8 cellular contexts compared by ENCODE assay signal in the genomic region with DNA sequence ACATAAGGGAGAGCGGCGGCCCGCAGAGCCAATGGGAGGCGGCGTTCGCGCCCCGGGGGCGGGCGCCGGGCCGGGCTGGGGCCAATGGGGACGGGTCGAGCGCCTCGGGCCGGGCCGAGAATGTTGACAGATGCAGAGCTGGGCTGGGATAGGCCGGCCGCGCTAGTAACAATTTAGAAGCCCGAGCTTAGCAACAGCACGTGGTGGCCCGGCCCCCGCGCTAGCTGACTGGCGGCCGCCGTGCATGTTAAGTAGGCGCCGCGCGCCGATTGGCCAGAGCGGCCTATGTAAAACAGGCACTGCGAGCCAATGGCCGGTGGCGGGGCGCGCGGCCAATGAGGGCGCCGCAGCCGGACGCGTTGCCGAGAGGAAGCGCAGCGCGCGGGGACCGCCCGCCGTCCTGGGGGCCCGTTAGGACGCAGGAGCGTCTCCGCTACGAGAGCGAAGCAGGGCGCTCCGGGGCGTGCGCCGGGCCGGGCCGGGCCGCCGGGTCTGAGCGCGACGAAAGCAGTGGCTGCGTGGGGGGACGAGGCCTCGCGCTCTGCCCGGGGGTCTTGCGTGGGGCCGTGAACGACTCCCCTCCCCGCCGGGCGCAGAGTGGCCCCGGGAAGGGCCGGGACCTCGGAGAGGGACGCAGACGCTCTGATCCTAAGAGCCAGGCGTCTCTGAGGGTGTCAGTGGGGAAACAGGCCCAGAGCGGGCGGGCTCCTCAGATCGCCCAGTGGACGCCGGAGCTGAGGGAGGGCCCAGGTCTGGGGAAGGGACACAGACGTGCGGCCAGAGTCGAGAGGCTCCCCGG. TPM values are rescaled to one million over a fixed set of nuclear protein-coding genes. Genes with fewer than 3 reads are reported as not detected.
DNase-seq lines count a peak whose midpoint lies in the region; ATAC-seq and TF ChIP-seq lines count a peak whose summit lies in the region.

No MANE protein-coding gene starts in this region.

- peak; percentile 99 for DNase-seq in GM13977 (ENCODE audit: low spot score)
- DNase-seq in NCI-H146 (lab: John Stamatoyannopoulos, UW) = peak; percentile 99
- DNase-seq in T-cell = peak; percentile 96 to 100 (median 98)
- DNase-seq in amniotic epithelial cell (ENCODE audit: low read depth) = peak; percentile 99
- DNase-seq in heart right ventricle = peak; percentile 99
- peak; percentile 99 for DNase-seq in pons (ENCODE audit: low spot score)
- DNase-seq in type B pancreatic cell (ENCODE audit: extremely low spot score, unreplicated experiment) = peak; percentile 99

- no peaks in the 10 kb centered on the region for H3K27me3 ChIP-seq in heart right ventricle

- H3K27me3 Mint-ChIP-seq in T-cell (no peaks in the 10 kb centered on the region), type B pancreatic cell (no peaks in the 10 kb centered on the region)

- ATAC-seq in HG02870 (IDR thresholded peaks at IDR 0.05; ENCODE audit: unreplicated experiment) (peak; percentile 93), T-cell (replicated peaks in 1 of 4) (peak; percentile 89 to 90 (median 90)), heart right ventricle (peak; percentile 91 to 96 (median 94))

- H3K27ac Mint-ChIP-seq in T-cell (peak overlapping the region; percentile 67 to 82), type B pancreatic cell (no peak overlapping the region)

- H3K4me3 ChIP-seq in heart right ventricle = peak overlapping the region; percentile 9 to 99 (median 84)

- 1% methylated on average over 98 of the region's 98 CpGs for WGBS in heart right ventricle, 2 donors

- TF ChIP-seq CTCF in GM13977 (IDR thresholded peaks at IDR 0.05; ENCODE audit: extremely low read depth, insufficient read depth, missing control alignments) (no peak), heart right ventricle (IDR thresholded peaks at IDR 0.05) (no peak), type B pancreatic cell (conservative IDR thresholded peaks at IDR 0.05) (no peak)

- CTCF ChIA-PET in T-cell (lab: Charles Lee) = interaction anchor here in 1 of 2 donors (0.6 to 1.4 kb wide), 10 partner anchors 17 to 207 kb away, joined by 3 to 17 read pairs (median 4); partner anchors contain the start of genes CFAP99, HAUS3, POLN and RNF4

- H3K27ac ChIP-seq in heart right ventricle = peak overlapping the region; percentile 95 to 100 (median 98)

- H3K4me1 Mint-ChIP-seq in T-cell = peaks cover 0 to 15% (median 14%) of the 10 kb centered on the region in 3 donors
- H3K4me1 Mint-ChIP-seq in type B pancreatic cell (ENCODE audit: unreplicated experiment) = no peaks in the 10 kb centered on the region

- peaks cover 42 to 82% (median 63%) of the 10 kb centered on the region in 9 donors for H3K4me1 ChIP-seq in heart right ventricle

- POLR2A ChIA-PET in T-cell (lab: Charles Lee) = interaction anchor here in 1 of 2 donors (0.6 to 2.0 kb wide), 9 partner anchors 18 to 274 kb away, joined by 3 to 14 read pairs (median 4); partner anchors contain the start of genes FAM193A, HAUS3, POLN and RNF4

- H3K4me3 Mint-ChIP-seq in T-cell = peak overlapping the region; percentile 68 to 77 (median 68)
- peak overlapping the region; percentile 83 for H3K4me3 Mint-ChIP-seq in type B pancreatic cell

- intact Hi-C loops in heart right ventricle (cut with DNase I) = loop anchor here in 6 of 10 donors (2.0 to 10.0 kb wide), 3 partner anchors 20 to 155 kb away; partner anchors contain the start of genes CFAP99 (in 6 of the 6), ZFYVE28 (in 6 of the 6), HAUS3 (in 1 of the 6) and POLN (in 1 of the 6)

- peaks cover 0 to 18% (median 0%) of the 10 kb centered on the region in 9 donors for H3K36me3 ChIP-seq in heart right ventricle

- H3K36me3 Mint-ChIP-seq in T-cell (no peaks in the 10 kb centered on the region), type B pancreatic cell (no peaks in the 10 kb centered on the region)

- H3K9me3 ChIP-seq in heart right ventricle = no peaks in the 10 kb centered on the region

- H3K9me3 Mint-ChIP-seq in T-cell (no peaks in the 10 kb centered on the region), type B pancreatic cell (no peaks in the 10 kb centered on the region)

- in situ Hi-C loops in GM13977 (cut with MboI; ENCODE audit: low pct_unique_long_range_greater_than_20kb, low sequenced_read_pairs, unreplicated experiment) = no loop called here

RNA-seq across cellular contexts. Expression of gene MXD4, which starts 0.4 kb away (rescaled TPM):
- total RNA-seq in T-cell (100 to 1,000 TPM in 1 of 5 donors, 10 to 100 TPM in 4; 57.0 to 125 (median 78.2) TPM), heart right ventricle (10 to 100 TPM; 19.1 to 44.2 (median 27.9) TPM), type B pancreatic cell (ENCODE audit: low replicate concordance) (59.8 and 79.9 TPM in 2 replicates)
- 10 to 100 TPM; 29.6 to 82.2 TPM for polyA plus RNA-seq in heart right ventricle

RNA-seq across cellular contexts. Expression of gene HAUS3, which starts 20.4 kb away (rescaled TPM):
- total RNA-seq in T-cell (10 to 100 TPM; 29.3 to 94.0 (median 31.2) TPM), heart right ventricle (1 to 10 TPM; 4.0 to 7.3 (median 6.5) TPM), type B pancreatic cell (ENCODE audit: low replicate concordance) (12.3 and 19.7 TPM in 2 replicates)
- polyA plus RNA-seq in heart right ventricle = 10 to 100 TPM in 1 of 2 donors, 1 to 10 TPM in 1; 3.5 to 10.5 TPM

RNA-seq across cellular contexts. Expression of gene POLN, which starts 20.4 kb away (rescaled TPM):
- 1 to 10 TPM; 2.5 to 3.7 (median 2.7) TPM for total RNA-seq in T-cell
- total RNA-seq in heart right ventricle = 1 to 10 TPM; 1.3 to 3.1 (median 2.1) TPM
- 1 to 10 TPM in 1 of 2 donors, under 1 TPM in 1; 0.97 to 2.4 TPM for polyA plus RNA-seq in heart right ventricle
- 4.1 and 4.3 TPM in 2 replicates for total RNA-seq in type B pancreatic cell (ENCODE audit: low replicate concordance)

Comparison
In these comparisons a context has a peak if more than half of its experiments do, and no peak if none do; other contexts are left out.
1. Peak in every context shown above with its lines: DNase-seq, ATAC-seq, H3K4me3 ChIP-seq and H3K27ac ChIP-seq.